31 cellular contexts compared by ENCODE assay signal in the genomic region with DNA sequence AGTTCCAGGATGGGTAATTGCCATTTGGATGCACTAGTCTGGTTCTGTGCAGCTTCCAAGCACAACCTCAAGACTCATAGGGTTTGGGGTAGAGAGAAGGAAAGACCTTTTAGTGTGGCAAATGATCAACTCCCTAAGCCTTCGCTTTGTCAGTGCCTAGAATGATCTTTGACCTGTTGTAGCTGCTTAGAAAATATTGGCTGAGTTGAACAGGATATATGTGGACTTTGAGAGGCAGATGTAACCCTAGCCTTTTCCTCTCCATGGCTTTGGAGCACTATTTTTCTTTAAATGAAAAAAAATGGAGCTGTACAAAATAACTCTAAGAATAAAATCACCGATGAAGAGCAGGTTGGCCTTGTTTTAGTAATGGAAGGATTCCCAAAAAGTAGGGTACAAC. TPM values are rescaled to one million over a fixed set of nuclear protein-coding genes. Genes with fewer than 3 reads are reported as not detected.
"Had no signal": no experiment of that assay in that cellular context is flagged by ENCODE, and none has a peak within 500 bp of the region (broad histone marks: within the 10 kb centered on the region; RNA-seq: fewer than 3 reads in every experiment).

No MANE protein-coding gene starts in this region.

- H3K4me3 ChIP-seq: MG63, PC-9, SJCRH30, SK-N-MC had no signal

- H3K36me3 ChIP-seq: MG63, SJCRH30 had no signal

- H3K9me3 ChIP-seq: MG63, SJCRH30 had no signal

- H3K27ac ChIP-seq: PC-9, RWPE1, SK-N-MC had no signal

- DNase-seq: Kasumi-1, MG63, NCI-H1048, NCI-H1092 treated with DMSO at 0.1 percent for 48 hours, NCI-H1417 treated with DMSO at 0.1 percent for 48 hours, NCI-H1436 treated with DMSO at 0.1 percent for 48 hours, NCI-H1694, NCI-H187, NCI-H1930, NCI-H2029 treated with DMSO at 0.1 percent for 48 hours, NCI-H2081 treated with DMSO at 0.1 percent for 48 hours, NCI-H2107, NCI-H2171, NCI-H226, NCI-H446 treated with DMSO at 0.1 percent for 48 hours, NCI-H510A, NCI-H526, NCI-H69, NCI-H748 treated with DMSO at 0.1 percent for 48 hours, PC-9, SHP77, SIG-M5, SJCRH30, T-cell had no signal

- FAIRE-seq: RCC 7860 had no signal

- H3K27me3 ChIP-seq: MG63, SJCRH30 had no signal

- ATAC-seq: Panc1, Right ventricle myocardium inferior, SK-N-SH treated with all-trans-retinoic acid at 6 μM for 48 hours, T-cell had no signal

RNA-seq across cellular contexts. Expression of gene HLX, which starts 41.7 kb away (rescaled TPM):
- total RNA-seq: OCI-LY7 had no signal
